Comparison of ENCODE assay signal across 1 cellular context in the genomic region with DNA sequence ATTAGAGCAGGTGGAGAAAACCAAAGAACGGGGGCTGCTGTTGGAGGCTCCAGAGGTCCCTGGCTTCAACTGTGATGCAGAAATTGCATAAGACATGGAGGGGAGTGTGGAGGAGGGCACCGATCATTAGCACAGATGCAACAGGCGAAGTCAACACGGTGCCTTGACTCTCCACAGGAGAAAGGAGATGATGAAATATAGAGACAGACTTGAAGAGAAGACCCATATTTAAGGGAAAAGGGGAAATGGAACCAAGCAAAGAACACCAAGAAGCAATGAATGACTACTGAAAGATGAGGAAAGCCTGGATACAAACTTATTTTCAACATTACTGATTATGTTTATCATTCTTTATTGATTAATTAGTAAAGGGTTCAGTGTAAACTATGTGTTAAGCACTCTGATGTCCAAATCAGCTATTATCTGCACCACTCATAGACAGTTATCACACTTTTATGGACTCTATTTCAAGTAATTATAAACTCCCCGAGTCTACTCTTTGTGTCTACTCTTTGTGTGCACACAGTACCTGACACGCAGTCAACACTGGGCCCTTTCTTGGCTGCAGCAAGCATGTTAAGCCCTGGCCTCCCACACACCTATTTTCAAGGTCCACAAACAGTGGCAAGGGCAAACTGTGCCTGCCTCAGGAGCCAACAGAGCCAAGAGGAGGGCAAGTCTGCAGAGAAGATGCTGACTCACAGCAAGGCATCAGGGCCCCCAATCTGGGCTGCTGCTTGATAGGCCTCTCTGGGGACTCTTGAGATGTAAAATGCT.
TF ChIP-seq lines count a peak whose summit lies in the region.

No MANE protein-coding gene starts in this region.

TF ChIP-seq in K562, 482 proteins besides CTCF, POLR2A, EP300 and RAD21 (continued from another document):
- no peak for TF ChIP-seq AFF1 (IDR thresholded peaks at IDR 0.05; ENCODE audit: low read depth in 1 of 2, partially characterized antibody in 2 of 2)
- TF ChIP-seq HMGN3 (IDR thresholded peaks at IDR 0.05; ENCODE audit: borderline replicate concordance, extremely low read depth, insufficient read length, low read depth, low read length): no peak
- TF ChIP-seq ZNF224 (CRISPR knock-in tag; IDR thresholded peaks at IDR 0.05): no peak
- TF ChIP-seq PBX2 (CRISPR knock-in tag; IDR thresholded peaks at IDR 0.05; ENCODE audit: low read depth): no peak
- TF ChIP-seq PBX2 (tag; conservative IDR thresholded peaks at IDR 0.05; ENCODE audit: low read depth): no peak
- TF ChIP-seq SPI1 (IDR thresholded peaks at IDR 0.05; ENCODE audit: borderline replicate concordance, low read depth, low read length): no peak
- TF ChIP-seq TOE1 (IDR thresholded peaks at IDR 0.05; ENCODE audit: borderline replicate concordance): no peak
- TF ChIP-seq TOE1 (CRISPR knock-in tag; IDR thresholded peaks at IDR 0.05; ENCODE audit: borderline replicate concordance, low read depth): no peak
- 0 out of 2 replicates have a peak, but pooled peaks have one; percentile 14 for TF ChIP-seq POLR2H (tag; IDR thresholded peaks at IDR 0.05; ENCODE audit: low read depth)
- no peak for TF ChIP-seq ZNF583 (CRISPR knock-in tag; IDR thresholded peaks at IDR 0.05)
- no peak for TF ChIP-seq SMARCA4 (IDR thresholded peaks at IDR 0.05)
- TF ChIP-seq HOMEZ (CRISPR knock-in tag; IDR thresholded peaks at IDR 0.05): no peak
- TF ChIP-seq, protein P1, sequence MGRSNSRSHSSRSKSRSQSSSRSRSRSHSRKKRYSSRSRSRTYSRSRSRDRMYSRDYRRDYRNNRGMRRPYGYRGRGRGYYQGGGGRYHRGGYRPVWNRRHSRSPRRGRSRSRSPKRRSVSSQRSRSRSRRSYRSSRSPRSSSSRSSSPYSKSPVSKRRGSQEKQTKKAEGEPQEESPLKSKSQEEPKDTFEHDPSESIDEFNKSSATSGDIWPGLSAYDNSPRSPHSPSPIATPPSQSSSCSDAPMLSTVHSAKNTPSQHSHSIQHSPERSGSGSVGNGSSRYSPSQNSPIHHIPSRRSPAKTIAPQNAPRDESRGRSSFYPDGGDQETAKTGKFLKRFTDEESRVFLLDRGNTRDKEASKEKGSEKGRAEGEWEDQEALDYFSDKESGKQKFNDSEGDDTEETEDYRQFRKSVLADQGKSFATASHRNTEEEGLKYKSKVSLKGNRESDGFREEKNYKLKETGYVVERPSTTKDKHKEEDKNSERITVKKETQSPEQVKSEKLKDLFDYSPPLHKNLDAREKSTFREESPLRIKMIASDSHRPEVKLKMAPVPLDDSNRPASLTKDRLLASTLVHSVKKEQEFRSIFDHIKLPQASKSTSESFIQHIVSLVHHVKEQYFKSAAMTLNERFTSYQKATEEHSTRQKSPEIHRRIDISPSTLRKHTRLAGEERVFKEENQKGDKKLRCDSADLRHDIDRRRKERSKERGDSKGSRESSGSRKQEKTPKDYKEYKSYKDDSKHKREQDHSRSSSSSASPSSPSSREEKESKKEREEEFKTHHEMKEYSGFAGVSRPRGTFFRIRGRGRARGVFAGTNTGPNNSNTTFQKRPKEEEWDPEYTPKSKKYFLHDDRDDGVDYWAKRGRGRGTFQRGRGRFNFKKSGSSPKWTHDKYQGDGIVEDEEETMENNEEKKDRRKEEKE (IDR thresholded peaks at IDR 0.05; ENCODE audit: borderline replicate concordance in 1 of 2, control insufficient read depth in 1 of 2, low read depth in 2 of 2, low read length in 1 of 2): no peak
- TF ChIP-seq TBP (optimal IDR thresholded peaks at IDR 0.05; ENCODE audit: low read depth, low read length): no peak
- TF ChIP-seq NFRKB (IDR thresholded peaks at IDR 0.05; ENCODE audit: low read depth): no peak
- no peak for TF ChIP-seq KHSRP (IDR thresholded peaks at IDR 0.05)
- TF ChIP-seq ZNF324 (CRISPR knock-in tag; IDR thresholded peaks at IDR 0.05): no peak
- no peak for TF ChIP-seq ZNF253 (CRISPR knock-in tag; conservative IDR thresholded peaks at IDR 0.05)
- no peak for TF ChIP-seq NCOA4 (IDR thresholded peaks at IDR 0.05; ENCODE audit: partially characterized antibody)
- TF ChIP-seq C11orf30 (IDR thresholded peaks at IDR 0.05; ENCODE audit: low read depth): no peak
- TF ChIP-seq ARID3A (IDR thresholded peaks at IDR 0.05; ENCODE audit: borderline replicate concordance, low read depth, low read length): no peak
- TF ChIP-seq ZKSCAN1 (IDR thresholded peaks at IDR 0.05; ENCODE audit: low read depth, low read length): no peak
- peak; percentile 22; the same call in 1 of the 2 replicates for TF ChIP-seq BACH1 (tag; IDR thresholded peaks at IDR 0.05)
- no peak for TF ChIP-seq ZNF24 (IDR thresholded peaks at IDR 0.05)
- peak; percentile 73; the same call in 1 of the 2 replicates for TF ChIP-seq ZNF175 (CRISPR knock-in tag; IDR thresholded peaks at IDR 0.05; ENCODE audit: low read depth)
